ENCODE assay signal across 8 cellular contexts in the genomic region with DNA sequence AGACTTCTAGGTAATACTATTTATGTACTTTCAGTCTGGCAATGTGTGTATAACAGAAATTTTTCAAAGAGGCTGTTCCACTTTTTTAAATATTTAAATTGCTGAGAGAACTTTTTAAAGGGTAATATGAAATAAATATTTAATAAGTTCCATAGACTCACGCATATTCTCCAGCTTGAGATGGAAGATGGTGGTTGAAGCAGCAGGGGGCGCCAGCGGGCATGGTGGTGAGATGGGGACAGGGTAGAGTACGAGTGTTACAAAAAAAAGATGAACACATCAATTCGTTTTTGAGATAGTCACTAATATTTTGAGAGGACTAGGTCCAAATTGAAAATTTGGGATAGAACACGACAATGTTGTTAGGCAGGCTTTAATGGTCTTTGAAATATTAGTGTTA.
A peak's percentile ranks its signal among the peaks of the same experiment; 100 is the strongest.
DNase-seq lines count a peak whose midpoint lies in the region; ATAC-seq lines count a peak whose summit lies in the region.

No MANE protein-coding gene starts in this region.

- intact Hi-C loops in left ventricle myocardium superior (cut with micrococcal nuclease), result no loop called here

- ATAC-seq in HG02623 (IDR thresholded peaks at IDR 0.05; ENCODE audit: unreplicated experiment) (peak; percentile 62), left ventricle myocardium superior (peak; percentile 51), GM18511 (IDR thresholded peaks at IDR 0.05; ENCODE audit: unreplicated experiment) (no peak)

- peak; percentile 43 for DNase-seq in ELR (ENCODE audit: low read depth)
- DNase-seq in OCI-M1 (lab: John Stamatoyannopoulos, UW), result peak; percentile 80
- peak; percentile 3 for DNase-seq in activated T-helper 1 cell treated with Interleukin-2 at 50 U/mL for 16 hours (ENCODE audit: low read depth)
- peak; percentile 85 for DNase-seq in left ventricle myocardium superior
- peak; percentile 65 to 79 for DNase-seq in stimulated activated CD4-positive, alpha-beta T cell treated with anti-CD3 and anti-CD28 coated beads, Interleukin-4, amount 100 ng/mL, for 48 hours (ENCODE audit: low read depth in 2 of 2)
- no peak for DNase-seq in midbrain (lab: John Stamatoyannopoulos, UW)
